ENCODE assay signal across 28 cellular contexts in the genomic region with DNA sequence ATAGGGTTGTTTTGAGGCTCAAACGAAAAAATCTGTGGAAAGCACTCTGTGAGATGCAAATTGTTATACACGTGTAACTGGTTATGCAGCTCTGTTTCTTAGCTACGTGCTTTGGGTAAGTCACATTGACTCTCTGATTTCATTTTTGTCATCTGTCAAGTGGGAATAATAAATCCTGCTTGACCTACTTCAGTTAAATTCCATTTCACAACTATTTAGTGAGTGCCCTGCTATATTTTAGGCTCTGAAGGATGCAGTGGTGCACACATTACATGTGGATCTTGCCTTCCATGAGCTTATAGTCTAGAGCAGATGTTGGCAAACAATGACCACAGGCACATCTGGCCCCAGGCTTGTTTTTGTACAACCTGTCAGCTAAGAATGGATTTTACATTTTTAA.
"Had no signal": no experiment of that assay in that cellular context is flagged by ENCODE, and none has a peak within 500 bp of the region (broad histone marks: within the 10 kb centered on the region; RNA-seq: fewer than 3 reads in every experiment).

No MANE protein-coding gene starts in this region.

- H3K4me1 ChIP-seq: adrenal gland, breast epithelium, colonic mucosa, gastroesophageal sphincter, heart right ventricle had no signal

- H3K27me3 ChIP-seq: adrenal gland, breast epithelium, cardiac muscle cell, colonic mucosa, gastroesophageal sphincter, heart right ventricle had no signal

- ATAC-seq: activated CD4-positive, alpha-beta T cell treated with anti-CD3 and anti-CD28 coated beads for 36 hours; activated CD8-positive, alpha-beta memory T cell treated with anti-CD3 and anti-CD28 coated beads, Interleukin-2, amount 10 ng/mL, durations not matched to agents 7 days and 5 days; activated CD8-positive, alpha-beta T cell treated with anti-CD3 and anti-CD28 coated beads, Interleukin-2, amount 10 ng/mL, durations not matched to agents 7 days and 5 days; activated naive CD8-positive, alpha-beta T cell treated with anti-CD3 and anti-CD28 coated beads, Interleukin-2, amount 50 U/mL, for 24 hours; esophagus mucosa; gastroesophageal sphincter; heart right ventricle had no signal

- DNase-seq: activated CD4-positive, alpha-beta memory T cell treated with anti-CD3 and anti-CD28 coated beads for 36 hours; activated CD4-positive, alpha-beta T cell treated with anti-CD3 and anti-CD28 coated beads for 36 hours; activated CD4-positive, alpha-beta T cell treated with anti-CD3 and anti-CD28 coated beads, Interleukin-2, amount 10 ng/mL, durations not matched to agents 24 days and 14 days; activated CD4-positive, CD25-positive, alpha-beta regulatory T cell; activated CD4-positive, CD25-positive, alpha-beta regulatory T cell treated with anti-CD3 and anti-CD28 coated beads, Interleukin-2, amount 50 U/mL, for 72 hours; activated CD8-positive, alpha-beta memory T cell treated with anti-CD3 and anti-CD28 coated beads, Interleukin-2, amount 10 ng/mL, durations not matched to agents 7 days and 5 days; activated CD8-positive, alpha-beta memory T cell treated with anti-CD3 and anti-CD28 coated beads, Interleukin-2, amount 50 U/mL, for 4 hours; activated CD8-positive, alpha-beta T cell treated with anti-CD3 and anti-CD28 coated beads, Interleukin-2, amount 10 ng/mL, durations not matched to agents 7 days and 5 days; activated effector memory CD4-positive, alpha-beta T cell treated with anti-CD3 and anti-CD28 coated beads, Interleukin-2, amount 50 U/mL, for 16 hours; activated naive CD4-positive, alpha-beta T cell treated with anti-CD3 and anti-CD28 coated beads for 36 hours; activated naive CD8-positive, alpha-beta T cell treated with anti-CD3 and anti-CD28 coated beads for 36 hours; activated naive CD8-positive, alpha-beta T cell treated with anti-CD3 and anti-CD28 coated beads, Interleukin-2, amount 50 U/mL, for 24 hours; activated T-cell treated with anti-CD3 and anti-CD28 coated beads, Interleukin-2, amount 50 U/mL, for 1 hour; activated T-cell treated with anti-CD3 and anti-CD28 coated beads, Interleukin-2, amount 50 U/mL, for 48 hours; adrenal gland; amygdala; aorta; central memory CD4-positive, alpha-beta T cell; cerebellar nuclear complex; colonic mucosa; effector CD8-positive, alpha-beta T cell; foreskin melanocyte; heart right ventricle; T-helper 2 cell had no signal

- H3K27ac ChIP-seq: adrenal gland, breast epithelium, cardiac muscle cell, colonic mucosa, gastroesophageal sphincter, heart right ventricle had no signal

- H3K4me3 ChIP-seq: adrenal gland, breast epithelium, cardiac muscle cell, colonic mucosa, gastroesophageal sphincter, heart right ventricle had no signal

- H3K9me3 ChIP-seq: adrenal gland, breast epithelium, colonic mucosa, gastroesophageal sphincter, heart right ventricle had no signal

- H3K36me3 ChIP-seq: adrenal gland, breast epithelium, cardiac muscle cell, colonic mucosa, gastroesophageal sphincter, heart right ventricle had no signal
